1 cellular context compared by ENCODE assay signal in genomic region chr2:17934721-17935120, GRCh38.
TF ChIP-seq lines count a peak whose summit lies in the region.

No MANE protein-coding gene starts in this region.

TF ChIP-seq in GM23338, 12 proteins besides CTCF, POLR2A, EP300 and RAD21:
- TF ChIP-seq, protein P1, sequence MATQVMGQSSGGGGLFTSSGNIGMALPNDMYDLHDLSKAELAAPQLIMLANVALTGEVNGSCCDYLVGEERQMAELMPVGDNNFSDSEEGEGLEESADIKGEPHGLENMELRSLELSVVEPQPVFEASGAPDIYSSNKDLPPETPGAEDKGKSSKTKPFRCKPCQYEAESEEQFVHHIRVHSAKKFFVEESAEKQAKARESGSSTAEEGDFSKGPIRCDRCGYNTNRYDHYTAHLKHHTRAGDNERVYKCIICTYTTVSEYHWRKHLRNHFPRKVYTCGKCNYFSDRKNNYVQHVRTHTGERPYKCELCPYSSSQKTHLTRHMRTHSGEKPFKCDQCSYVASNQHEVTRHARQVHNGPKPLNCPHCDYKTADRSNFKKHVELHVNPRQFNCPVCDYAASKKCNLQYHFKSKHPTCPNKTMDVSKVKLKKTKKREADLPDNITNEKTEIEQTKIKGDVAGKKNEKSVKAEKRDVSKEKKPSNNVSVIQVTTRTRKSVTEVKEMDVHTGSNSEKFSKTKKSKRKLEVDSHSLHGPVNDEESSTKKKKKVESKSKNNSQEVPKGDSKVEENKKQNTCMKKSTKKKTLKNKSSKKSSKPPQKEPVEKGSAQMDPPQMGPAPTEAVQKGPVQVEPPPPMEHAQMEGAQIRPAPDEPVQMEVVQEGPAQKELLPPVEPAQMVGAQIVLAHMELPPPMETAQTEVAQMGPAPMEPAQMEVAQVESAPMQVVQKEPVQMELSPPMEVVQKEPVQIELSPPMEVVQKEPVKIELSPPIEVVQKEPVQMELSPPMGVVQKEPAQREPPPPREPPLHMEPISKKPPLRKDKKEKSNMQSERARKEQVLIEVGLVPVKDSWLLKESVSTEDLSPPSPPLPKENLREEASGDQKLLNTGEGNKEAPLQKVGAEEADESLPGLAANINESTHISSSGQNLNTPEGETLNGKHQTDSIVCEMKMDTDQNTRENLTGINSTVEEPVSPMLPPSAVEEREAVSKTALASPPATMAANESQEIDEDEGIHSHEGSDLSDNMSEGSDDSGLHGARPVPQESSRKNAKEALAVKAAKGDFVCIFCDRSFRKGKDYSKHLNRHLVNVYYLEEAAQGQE (IDR thresholded peaks at IDR 0.05; ENCODE audit: unreplicated experiment): no peak
- TF ChIP-seq, protein P2, sequence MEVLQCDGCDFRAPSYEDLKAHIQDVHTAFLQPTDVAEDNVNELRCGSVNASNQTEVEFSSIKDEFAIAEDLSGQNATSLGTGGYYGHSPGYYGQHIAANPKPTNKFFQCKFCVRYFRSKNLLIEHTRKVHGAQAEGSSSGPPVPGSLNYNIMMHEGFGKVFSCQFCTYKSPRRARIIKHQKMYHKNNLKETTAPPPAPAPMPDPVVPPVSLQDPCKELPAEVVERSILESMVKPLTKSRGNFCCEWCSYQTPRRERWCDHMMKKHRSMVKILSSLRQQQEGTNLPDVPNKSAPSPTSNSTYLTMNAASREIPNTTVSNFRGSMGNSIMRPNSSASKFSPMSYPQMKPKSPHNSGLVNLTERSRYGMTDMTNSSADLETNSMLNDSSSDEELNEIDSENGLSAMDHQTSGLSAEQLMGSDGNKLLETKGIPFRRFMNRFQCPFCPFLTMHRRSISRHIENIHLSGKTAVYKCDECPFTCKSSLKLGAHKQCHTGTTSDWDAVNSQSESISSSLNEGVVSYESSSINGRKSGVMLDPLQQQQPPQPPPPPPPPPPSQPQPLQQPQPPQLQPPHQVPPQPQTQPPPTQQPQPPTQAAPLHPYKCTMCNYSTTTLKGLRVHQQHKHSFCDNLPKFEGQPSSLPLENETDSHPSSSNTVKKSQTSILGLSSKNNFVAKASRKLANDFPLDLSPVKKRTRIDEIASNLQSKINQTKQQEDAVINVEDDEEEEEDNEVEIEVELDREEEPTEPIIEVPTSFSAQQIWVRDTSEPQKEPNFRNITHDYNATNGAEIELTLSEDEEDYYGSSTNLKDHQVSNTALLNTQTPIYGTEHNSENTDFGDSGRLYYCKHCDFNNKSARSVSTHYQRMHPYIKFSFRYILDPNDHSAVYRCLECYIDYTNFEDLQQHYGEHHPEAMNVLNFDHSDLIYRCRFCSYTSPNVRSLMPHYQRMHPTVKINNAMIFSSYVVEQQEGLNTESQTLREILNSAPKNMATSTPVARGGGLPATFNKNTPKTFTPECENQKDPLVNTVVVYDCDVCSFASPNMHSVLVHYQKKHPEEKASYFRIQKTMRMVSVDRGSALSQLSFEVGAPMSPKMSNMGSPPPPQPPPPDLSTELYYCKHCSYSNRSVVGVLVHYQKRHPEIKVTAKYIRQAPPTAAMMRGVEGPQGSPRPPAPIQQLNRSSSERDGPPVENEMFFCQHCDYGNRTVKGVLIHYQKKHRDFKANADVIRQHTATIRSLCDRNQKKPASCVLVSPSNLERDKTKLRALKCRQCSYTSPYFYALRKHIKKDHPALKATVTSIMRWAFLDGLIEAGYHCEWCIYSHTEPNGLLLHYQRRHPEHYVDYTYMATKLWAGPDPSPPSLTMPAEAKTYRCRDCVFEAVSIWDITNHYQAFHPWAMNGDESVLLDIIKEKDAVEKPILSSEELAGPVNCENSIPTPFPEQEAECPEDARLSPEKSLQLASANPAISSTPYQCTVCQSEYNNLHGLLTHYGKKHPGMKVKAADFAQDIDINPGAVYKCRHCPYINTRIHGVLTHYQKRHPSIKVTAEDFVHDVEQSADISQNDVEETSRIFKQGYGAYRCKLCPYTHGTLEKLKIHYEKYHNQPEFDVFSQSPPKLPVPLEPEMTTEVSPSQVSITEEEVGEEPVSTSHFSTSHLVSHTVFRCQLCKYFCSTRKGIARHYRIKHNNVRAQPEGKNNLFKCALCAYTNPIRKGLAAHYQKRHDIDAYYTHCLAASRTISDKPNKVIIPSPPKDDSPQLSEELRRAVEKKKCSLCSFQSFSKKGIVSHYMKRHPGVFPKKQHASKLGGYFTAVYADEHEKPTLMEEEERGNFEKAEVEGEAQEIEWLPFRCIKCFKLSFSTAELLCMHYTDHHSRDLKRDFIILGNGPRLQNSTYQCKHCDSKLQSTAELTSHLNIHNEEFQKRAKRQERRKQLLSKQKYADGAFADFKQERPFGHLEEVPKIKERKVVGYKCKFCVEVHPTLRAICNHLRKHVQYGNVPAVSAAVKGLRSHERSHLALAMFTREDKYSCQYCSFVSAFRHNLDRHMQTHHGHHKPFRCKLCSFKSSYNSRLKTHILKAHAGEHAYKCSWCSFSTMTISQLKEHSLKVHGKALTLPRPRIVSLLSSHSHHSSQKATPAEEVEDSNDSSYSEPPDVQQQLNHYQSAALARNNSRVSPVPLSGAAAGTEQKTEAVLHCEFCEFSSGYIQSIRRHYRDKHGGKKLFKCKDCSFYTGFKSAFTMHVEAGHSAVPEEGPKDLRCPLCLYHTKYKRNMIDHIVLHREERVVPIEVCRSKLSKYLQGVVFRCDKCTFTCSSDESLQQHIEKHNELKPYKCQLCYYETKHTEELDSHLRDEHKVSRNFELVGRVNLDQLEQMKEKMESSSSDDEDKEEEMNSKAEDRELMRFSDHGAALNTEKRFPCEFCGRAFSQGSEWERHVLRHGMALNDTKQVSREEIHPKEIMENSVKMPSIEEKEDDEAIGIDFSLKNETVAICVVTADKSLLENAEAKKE (CRISPR knock-in tag; IDR thresholded peaks at IDR 0.05): no peak
- TF ChIP-seq EZH2 (IDR thresholded peaks at IDR 0.05; ENCODE audit: low read depth, unreplicated experiment) (no peak), JUNB (IDR thresholded peaks at IDR 0.05; ENCODE audit: unreplicated experiment) (no peak), ZNF331 (CRISPR knock-in tag; IDR thresholded peaks at IDR 0.05; ENCODE audit: low read depth) (no peak), ZNF114 (CRISPR knock-in tag; IDR thresholded peaks at IDR 0.05) (no peak), CREB1 (CRISPR knock-in tag; IDR thresholded peaks at IDR 0.05; ENCODE audit: low read depth) (no peak)
